In genomic region chr22:19065298-19065859, GRCh38 we compare ENCODE assay signal across 29 cellular contexts. TPM values are rescaled to one million over a fixed set of nuclear protein-coding genes. Genes with fewer than 3 reads are reported as not detected.
A peak's percentile ranks its signal among the peaks of the same experiment; 100 is the strongest.
DNase-seq lines count a peak whose midpoint lies in the region; ATAC-seq and TF ChIP-seq lines count a peak whose summit lies in the region.
"Had no signal": no experiment of that assay in that cellular context is flagged by ENCODE, and none has a peak within 500 bp of the region (broad histone marks: within the 10 kb centered on the region; RNA-seq: fewer than 3 reads in every experiment).

No MANE protein-coding gene starts in this region.

- H3K4me3 ChIP-seq in HEK293 (ENCODE audit: low read depth, low read length), result no peak overlapping the region
- no peak overlapping the region for H3K4me3 ChIP-seq in osteoblast (ENCODE audit: insufficient read depth, low read length)
- H3K4me3 ChIP-seq: GM12878 had no signal

- H3K36me3 Mint-ChIP-seq in endothelial cell (ENCODE audit: low read depth, unreplicated experiment), result peaks cover 21% of the 10 kb centered on the region
- H3K36me3 Mint-ChIP-seq in activated T-helper 2 cell treated with anti-CD3 and anti-CD28 coated beads, Interferon-gamma antibody, Interleukin-2, Interleukin-4, amounts not matched to agents 10 μg/mL and 5 μg/mL and 100 μg/mL, durations not matched to agents 14 hours and 24 hours and 36 hours (ENCODE audit: low read depth), result peaks cover 25% of the 10 kb centered on the region
- peaks cover 12% of the 10 kb centered on the region for H3K36me3 Mint-ChIP-seq in activated T-helper 1 cell treated with anti-CD3 and anti-CD28 coated beads, Interleukin-12 subunit alpha, Interleukin-12 subunit beta, Interleukin-2, Interleukin-4 antibody, amounts not matched to agents 30 ng/mL and 10 ng/mL and 1 ng/mL, durations not matched to agents 14 hours and 24 hours and 36 hours (ENCODE audit: low read depth)

- ATAC-seq in HG02798 (IDR thresholded peaks at IDR 0.05; ENCODE audit: poor library complexity, unreplicated experiment) (no peak), HG03139 (IDR thresholded peaks at IDR 0.05; ENCODE audit: unreplicated experiment) (no peak)
- ATAC-seq: CD8-positive, alpha-beta T cell; GM12878; PC-3 had no signal

- DNase-seq in D341Med (ENCODE audit: low spot score), result peak; percentile 11
- no peak for DNase-seq in endothelial cell (ENCODE audit: low spot score)
- DNase-seq in osteoblast (ENCODE audit: insufficient read length, low spot score, missing footprints), result peak; percentile 69
- DNase-seq in activated T-helper 2 cell treated with anti-CD3 and anti-CD28 coated beads, Interferon-gamma antibody, Interleukin-2, Interleukin-4, amounts not matched to agents 10 μg/mL and 5 μg/mL and 100 μg/mL, durations not matched to agents 14 hours and 24 hours and 36 hours (ENCODE audit: low spot score), result no peak
- no peak for DNase-seq in activated T-helper 1 cell treated with anti-CD3 and anti-CD28 coated beads, Interleukin-12 subunit alpha, Interleukin-12 subunit beta, Interleukin-2, Interleukin-4 antibody, amounts not matched to agents 30 ng/mL and 10 ng/mL and 1 ng/mL, durations not matched to agents 14 hours and 24 hours and 36 hours (ENCODE audit: low spot score)
- DNase-seq: Caco-2; DMS 273 treated with DMSO at 0.1 percent for 48 hours; DMS79; EL; GDM1; NCI-H1048; NCI-H1417; NCI-H1694; NCI-H2029 treated with DMSO at 0.1 percent for 48 hours; NCI-H446 treated with DMSO at 0.1 percent for 48 hours; NCI-H526; NCI-H82; NK-92 treated with Interleukin-12 subunit alpha and Interleukin-12 subunit beta, amount 100 ng/mL, for 24 hours; PC-3; Right ventricle myocardium superior had no signal

- no peak overlapping the region for H3K27ac Mint-ChIP-seq in endothelial cell (ENCODE audit: unreplicated experiment)
- H3K27ac Mint-ChIP-seq in activated T-helper 2 cell treated with anti-CD3 and anti-CD28 coated beads, Interferon-gamma antibody, Interleukin-2, Interleukin-4, amounts not matched to agents 10 μg/mL and 5 μg/mL and 100 μg/mL, durations not matched to agents 14 hours and 24 hours and 36 hours, result no peak overlapping the region
- no peak overlapping the region for H3K27ac Mint-ChIP-seq in activated T-helper 1 cell treated with anti-CD3 and anti-CD28 coated beads, Interleukin-12 subunit alpha, Interleukin-12 subunit beta, Interleukin-2, Interleukin-4 antibody, amounts not matched to agents 30 ng/mL and 10 ng/mL and 1 ng/mL, durations not matched to agents 14 hours and 24 hours and 36 hours
- H3K27ac Mint-ChIP-seq: B cell; CD8-positive, alpha-beta T cell had no signal

- H4K20me1 ChIP-seq in osteoblast (ENCODE audit: insufficient read depth, low read length), result peaks cover 50% of the 10 kb centered on the region

- H3K9me3 Mint-ChIP-seq in endothelial cell (ENCODE audit: unreplicated experiment), result no peaks in the 10 kb centered on the region
- no peaks in the 10 kb centered on the region for H3K9me3 Mint-ChIP-seq in activated T-helper 2 cell treated with anti-CD3 and anti-CD28 coated beads, Interferon-gamma antibody, Interleukin-2, Interleukin-4, amounts not matched to agents 10 μg/mL and 5 μg/mL and 100 μg/mL, durations not matched to agents 14 hours and 24 hours and 36 hours
- no peaks in the 10 kb centered on the region for H3K9me3 Mint-ChIP-seq in activated T-helper 1 cell treated with anti-CD3 and anti-CD28 coated beads, Interleukin-12 subunit alpha, Interleukin-12 subunit beta, Interleukin-2, Interleukin-4 antibody, amounts not matched to agents 30 ng/mL and 10 ng/mL and 1 ng/mL, durations not matched to agents 14 hours and 24 hours and 36 hours
- H3K9me3 Mint-ChIP-seq: CD8-positive, alpha-beta T cell; IgD-negative memory B cell had no signal

- intact Hi-C loops in activated T-helper 2 cell treated with anti-CD3 and anti-CD28 coated beads, Interferon-gamma antibody, Interleukin-2, Interleukin-4, amounts not matched to agents 10 μg/mL and 5 μg/mL and 100 μg/mL, durations not matched to agents 14 hours and 24 hours and 36 hours (cut with micrococcal nuclease), result no loop called here
- intact Hi-C loops in activated T-helper 1 cell treated with anti-CD3 and anti-CD28 coated beads, Interleukin-12 subunit alpha, Interleukin-12 subunit beta, Interleukin-2, Interleukin-4 antibody, amounts not matched to agents 30 ng/mL and 10 ng/mL and 1 ng/mL, durations not matched to agents 14 hours and 24 hours and 36 hours (cut with micrococcal nuclease), result no loop called here

- POLR2A ChIA-PET in HEK293 (lab: Yijun Ruan, JAX), result no interaction called here

- H3K4me3 Mint-ChIP-seq in endothelial cell (ENCODE audit: unreplicated experiment), result peak overlapping the region; percentile 54
- H3K4me3 Mint-ChIP-seq in activated T-helper 2 cell treated with anti-CD3 and anti-CD28 coated beads, Interferon-gamma antibody, Interleukin-2, Interleukin-4, amounts not matched to agents 10 μg/mL and 5 μg/mL and 100 μg/mL, durations not matched to agents 14 hours and 24 hours and 36 hours (ENCODE audit: low read depth), result no peak overlapping the region
- no peak overlapping the region for H3K4me3 Mint-ChIP-seq in activated T-helper 1 cell treated with anti-CD3 and anti-CD28 coated beads, Interleukin-12 subunit alpha, Interleukin-12 subunit beta, Interleukin-2, Interleukin-4 antibody, amounts not matched to agents 30 ng/mL and 10 ng/mL and 1 ng/mL, durations not matched to agents 14 hours and 24 hours and 36 hours
- H3K4me3 Mint-ChIP-seq: B cell; CD8-positive, alpha-beta T cell; IgD-negative memory B cell had no signal

- H3K79me2 ChIP-seq in osteoblast (ENCODE audit: insufficient read depth, low read length), result peaks cover 10% of the 10 kb centered on the region

- no peaks in the 10 kb centered on the region for H3K4me1 ChIP-seq in HEK293 (ENCODE audit: control insufficient read depth, insufficient read depth, low read length)
- H3K4me1 ChIP-seq in osteoblast (ENCODE audit: insufficient read depth, low read length), result peaks cover 10% of the 10 kb centered on the region
- H3K4me1 ChIP-seq: Caco-2 had no signal

- no peak overlapping the region for H3K4me2 ChIP-seq in osteoblast (ENCODE audit: insufficient read depth, low read length)

- no peaks in the 10 kb centered on the region for H3K27me3 ChIP-seq in osteoblast (ENCODE audit: insufficient read depth, low read length)

- no peak overlapping the region for H2AFZ ChIP-seq in osteoblast (ENCODE audit: low read length)

- H3K36me3 ChIP-seq in HEK293 (ENCODE audit: control insufficient read depth in 2 of 2, insufficient read depth in 1 of 2, low read length in 2 of 2) (peaks cover 5 to 96% of the 10 kb centered on the region in 2 experiments; a peak in 2 of 3 replicates), osteoblast (ENCODE audit: insufficient read depth, low read length) (peaks cover 32% of the 10 kb centered on the region)

- H3K27me3 Mint-ChIP-seq in endothelial cell (ENCODE audit: unreplicated experiment), result no peaks in the 10 kb centered on the region
- H3K27me3 Mint-ChIP-seq in activated T-helper 2 cell treated with anti-CD3 and anti-CD28 coated beads, Interferon-gamma antibody, Interleukin-2, Interleukin-4, amounts not matched to agents 10 μg/mL and 5 μg/mL and 100 μg/mL, durations not matched to agents 14 hours and 24 hours and 36 hours (ENCODE audit: low read depth), result no peaks in the 10 kb centered on the region
- H3K27me3 Mint-ChIP-seq in activated T-helper 1 cell treated with anti-CD3 and anti-CD28 coated beads, Interleukin-12 subunit alpha, Interleukin-12 subunit beta, Interleukin-2, Interleukin-4 antibody, amounts not matched to agents 30 ng/mL and 10 ng/mL and 1 ng/mL, durations not matched to agents 14 hours and 24 hours and 36 hours (ENCODE audit: insufficient read depth), result no peaks in the 10 kb centered on the region
- H3K27me3 Mint-ChIP-seq: B cell, IgD-negative memory B cell had no signal

- H3K27ac ChIP-seq in HEK293 (ENCODE audit: extremely low read depth, low read depth, low read length) (no peak overlapping the region), osteoblast (ENCODE audit: low read depth, low read length) (no peak overlapping the region)
- H3K27ac ChIP-seq: C4-2B, HL-60 had no signal

- CTCF ChIA-PET in HEK293 (lab: Yijun Ruan, JAX), result interaction anchor here (0.6 to 1.8 kb wide), 3 partner anchors 15 to 93 kb away, joined by 4 to 5 read pairs (median 4); no protein-coding TSS in a partner anchor

- H3K4me1 Mint-ChIP-seq in endothelial cell (ENCODE audit: unreplicated experiment), result no peaks in the 10 kb centered on the region
- no peaks in the 10 kb centered on the region for H3K4me1 Mint-ChIP-seq in activated T-helper 2 cell treated with anti-CD3 and anti-CD28 coated beads, Interferon-gamma antibody, Interleukin-2, Interleukin-4, amounts not matched to agents 10 μg/mL and 5 μg/mL and 100 μg/mL, durations not matched to agents 14 hours and 24 hours and 36 hours (ENCODE audit: low read depth)
- H3K4me1 Mint-ChIP-seq in activated T-helper 1 cell treated with anti-CD3 and anti-CD28 coated beads, Interleukin-12 subunit alpha, Interleukin-12 subunit beta, Interleukin-2, Interleukin-4 antibody, amounts not matched to agents 30 ng/mL and 10 ng/mL and 1 ng/mL, durations not matched to agents 14 hours and 24 hours and 36 hours (ENCODE audit: low read depth), result no peaks in the 10 kb centered on the region

- H3K9me3 ChIP-seq in HEK293 (ENCODE audit: control insufficient read depth, insufficient read depth, low read depth, low read length), result no peaks in the 10 kb centered on the region
- H3K9me3 ChIP-seq in osteoblast (ENCODE audit: low read depth, low read length), result no peaks in the 10 kb centered on the region
- H3K9me3 ChIP-seq: Caco-2 had no signal

- TF ChIP-seq CTCF in HEK293 (tag by site-specific recombination; IDR thresholded peaks at IDR 0.05) (no peak), endothelial cell (IDR thresholded peaks at IDR 0.05; ENCODE audit: unreplicated experiment) (no peak), osteoblast (IDR thresholded peaks at IDR 0.05; ENCODE audit: extremely low read depth, low read depth, low read length) (no peak)

TF ChIP-seq in HEK293, 187 proteins besides CTCF, POLR2A, EP300 and RAD21 (continues in another document):
- TF ChIP-seq ZNF335 (tag by site-specific recombination; conservative IDR thresholded peaks at IDR 0.05), result no peak
- TF ChIP-seq EGR2 (tag by site-specific recombination; IDR thresholded peaks at IDR 0.05; ENCODE audit: low read depth), result peak; percentile 95
- no peak for TF ChIP-seq OVOL3 (tag by site-specific recombination; IDR thresholded peaks at IDR 0.05)

RNA-seq across cellular contexts. Expression of gene DGCR2, which starts 56.8 kb away (rescaled TPM):
- total RNA-seq in endothelial cell (ENCODE audit: unreplicated experiment) (46.7 TPM), osteoblast (40.7 and 43.4 TPM in 2 replicates)
- total RNA-seq in activated T-helper 2 cell treated with anti-CD3 and anti-CD28 coated beads, Interferon-gamma antibody, Interleukin-2, Interleukin-4, amounts not matched to agents 10 μg/mL and 5 μg/mL and 100 μg/mL, durations not matched to agents 14 hours and 24 hours and 36 hours, result 20.8 and 22.5 TPM in 2 replicates
- 23.2 and 24.1 TPM in 2 replicates for total RNA-seq in activated T-helper 1 cell treated with anti-CD3 and anti-CD28 coated beads, Interleukin-12 subunit alpha, Interleukin-12 subunit beta, Interleukin-2, Interleukin-4 antibody, amounts not matched to agents 30 ng/mL and 10 ng/mL and 1 ng/mL, durations not matched to agents 14 hours and 24 hours and 36 hours

Comparison
In these comparisons a context has a peak if more than half of its experiments do, and no peak if none do; other contexts are left out.
1. DNase-seq: peak in D341Med (single experiment) and osteoblast (single experiment); none in endothelial cell (single experiment), activated T-helper 2 cell treated with anti-CD3 and anti-CD28 coated beads, Interferon-gamma antibody, Interleukin-2, Interleukin-4, amounts not matched to agents 10 μg/mL and 5 μg/mL and 100 μg/mL, durations not matched to agents 14 hours and 24 hours and 36 hours (single experiment) and activated T-helper 1 cell treated with anti-CD3 and anti-CD28 coated beads, Interleukin-12 subunit alpha, Interleukin-12 subunit beta, Interleukin-2, Interleukin-4 antibody, amounts not matched to agents 30 ng/mL and 10 ng/mL and 1 ng/mL, durations not matched to agents 14 hours and 24 hours and 36 hours (single experiment).